19 cellular contexts compared by ENCODE assay signal in genomic region chr22:42884616-42885375, GRCh38.
"Had no signal": no experiment of that assay in that cellular context is flagged by ENCODE, and none has a peak within 500 bp of the region (broad histone marks: within the 10 kb centered on the region; RNA-seq: fewer than 3 reads in every experiment).

No MANE protein-coding gene starts in this region.

- H3K9me3 Mint-ChIP-seq: dendritic cell treated with granulocyte-macrophage colony-stimulating factor and Interleukin-4, amounts not matched to agents 40 ng/mL and 50 ng/mL, for 4 days; mesothelial cell of epicardium; nephron; T-helper 2 cell treated with Interferon-gamma antibody and Interleukin-4, amounts not matched to agents 5 μg/mL and 100 μg/mL, for 36 hours; WTC11 had no signal

- DNase-seq: activated CD4-positive, alpha-beta T cell treated with anti-CD3 and anti-CD28 coated beads for 36 hours; activated CD4-positive, alpha-beta T cell treated with anti-CD3 and anti-CD28 coated beads, Interleukin-2, amount 50 U/mL, for 48 hours; activated CD8-positive, alpha-beta memory T cell treated with anti-CD3 and anti-CD28 coated beads, Interleukin-2, amount 10 ng/mL, durations not matched to agents 7 days and 5 days; activated naive CD4-positive, alpha-beta T cell treated with anti-CD3 and anti-CD28 coated beads, Interleukin-2, amount 50 U/mL, for 16 hours; effector CD8-positive, alpha-beta T cell; foreskin melanocyte; hypothalamus; occipital lobe; SK-N-SH; upper lobe of right lung had no signal

- H3K27me3 Mint-ChIP-seq: activated CD4-positive, alpha-beta T cell treated with anti-CD3 and anti-CD28 coated beads for 36 hours; activated CD8-positive, alpha-beta memory T cell treated with anti-CD3 and anti-CD28 coated beads, Interleukin-2, amount 10 ng/mL, durations not matched to agents 7 days and 5 days; dendritic cell treated with granulocyte-macrophage colony-stimulating factor and Interleukin-4, amounts not matched to agents 40 ng/mL and 50 ng/mL, for 4 days had no signal

- H3K9me3 ChIP-seq: prostate gland, SK-N-SH, upper lobe of right lung had no signal

- H3K4me3 ChIP-seq: lung, prostate gland, skin epidermis, upper lobe of right lung had no signal

- H3K4me1 ChIP-seq: prostate gland, upper lobe of right lung had no signal

- H3K27ac ChIP-seq: prostate gland, upper lobe of right lung had no signal

- H3K27ac Mint-ChIP-seq: activated CD4-positive, alpha-beta T cell treated with anti-CD3 and anti-CD28 coated beads for 36 hours; activated CD8-positive, alpha-beta memory T cell treated with anti-CD3 and anti-CD28 coated beads, Interleukin-2, amount 10 ng/mL, durations not matched to agents 7 days and 5 days; dendritic cell treated with granulocyte-macrophage colony-stimulating factor and Interleukin-4, amounts not matched to agents 40 ng/mL and 50 ng/mL, for 4 days; mesothelial cell of epicardium; nephron; T-helper 2 cell treated with Interferon-gamma antibody and Interleukin-4, amounts not matched to agents 5 μg/mL and 100 μg/mL, for 36 hours; WTC11 had no signal

- H3K27me3 ChIP-seq: upper lobe of right lung had no signal

- H3K4me3 Mint-ChIP-seq: activated CD4-positive, alpha-beta T cell treated with anti-CD3 and anti-CD28 coated beads for 36 hours; activated CD8-positive, alpha-beta memory T cell treated with anti-CD3 and anti-CD28 coated beads, Interleukin-2, amount 10 ng/mL, durations not matched to agents 7 days and 5 days; dendritic cell treated with granulocyte-macrophage colony-stimulating factor and Interleukin-4, amounts not matched to agents 40 ng/mL and 50 ng/mL, for 4 days; mesothelial cell of epicardium; nephron; T-helper 2 cell treated with Interferon-gamma antibody and Interleukin-4, amounts not matched to agents 5 μg/mL and 100 μg/mL, for 36 hours; WTC11 had no signal

- ATAC-seq: activated CD4-positive, alpha-beta T cell treated with anti-CD3 and anti-CD28 coated beads for 36 hours; activated CD8-positive, alpha-beta memory T cell treated with anti-CD3 and anti-CD28 coated beads, Interleukin-2, amount 10 ng/mL, durations not matched to agents 7 days and 5 days; right cardiac atrium; upper lobe of right lung; WTC11 had no signal

- H3K4me1 Mint-ChIP-seq: mesothelial cell of epicardium, nephron had no signal
